Comparison of ENCODE assay signal across 14 cellular contexts in genomic region chr12:45409966-45410365, GRCh38.
A peak's percentile ranks its signal among the peaks of the same experiment; 100 is the strongest.
DNase-seq lines count a peak whose midpoint lies in the region; ATAC-seq and TF ChIP-seq lines count a peak whose summit lies in the region.
"Had no signal": no experiment of that assay in that cellular context is flagged by ENCODE, and none has a peak within 500 bp of the region (broad histone marks: within the 10 kb centered on the region; RNA-seq: fewer than 3 reads in every experiment).

No MANE protein-coding gene starts in this region.

- H4K20me1 ChIP-seq in IMR-90 (ENCODE audit: insufficient read depth, low read length) = no peaks in the 10 kb centered on the region

- no peak overlapping the region for H3K4me2 ChIP-seq in IMR-90 (ENCODE audit: low read depth, low read length)
- H3K4me2 ChIP-seq: PC-9 had no signal

- peak overlapping the region; percentile 33 for H2AFZ ChIP-seq in IMR-90 (replicated peaks; ENCODE audit: low read length, poor library complexity)
- H2AFZ ChIP-seq: PC-9 had no signal

- BruUV-seq in IMR-90 (replicated peaks; lab: Mats Ljungman, UMichigan) = no TSS peak

- H2AK5ac ChIP-seq in IMR-90 (ENCODE audit: low read depth, low read length) = peak overlapping the region; percentile 12; the same call in 1 of the 2 replicates

- CTCF ChIA-PET in IMR-90 (lab: Yijun Ruan, JAX) = no interaction called here

- H3K27me3 ChIP-seq in IMR-90 (ENCODE audit: control insufficient read depth, insufficient read depth, low read length) = no peaks in the 10 kb centered on the region
- H3K27me3 ChIP-seq in brain microvascular endothelial cell (replicated peaks) = no peaks in the 10 kb centered on the region
- H3K27me3 ChIP-seq: pancreas had no signal

- H3K23ac ChIP-seq in IMR-90 (ENCODE audit: low read depth, low read length) = no peak overlapping the region

- TF ChIP-seq RAD21 in IMR-90 (IDR thresholded peaks at IDR 0.05; ENCODE audit: low read length) = no peak

- POLR2A ChIA-PET in IMR-90 (lab: Charles Lee; ENCODE audit: unreplicated experiment) = no interaction called here

- H3K79me1 ChIP-seq in IMR-90 (ENCODE audit: low read depth in 1 of 2, low read length in 2 of 2) = peaks cover 0 to 22% of the 10 kb centered on the region in 2 experiments; a peak in 2 of 4 replicates

- 45% methylated on average over 3 of the region's 7 CpGs; no CpG with 5 or more reads in 1 of the 2 experiments for WGBS in IMR-90 (ENCODE audit: extremely low coverage in 2 of 2, insufficient read length in 1 of 2), 2 experiments

- peak; percentile 93 for ATAC-seq in IMR-90 (ENCODE audit: low read depth)
- ATAC-seq: activated CD8-positive, alpha-beta T cell treated with anti-CD3 and anti-CD28 coated beads for 36 hours; pancreas had no signal

- TF ChIP-seq POLR2A in IMR-90 (IDR thresholded peaks at IDR 0.05; ENCODE audit: low read depth, low read length) = no peak

- H3K56ac ChIP-seq in IMR-90 (ENCODE audit: extremely low read depth, insufficient read depth, low read length) = 0 out of 2 replicates have a peak overlapping the region, but pooled peaks have one; percentile 12

- H2AK9ac ChIP-seq in IMR-90 (replicated peaks; ENCODE audit: low read depth, low read length, poor library complexity) = no peak overlapping the region

- no peak overlapping the region for H2BK20ac ChIP-seq in IMR-90 (ENCODE audit: low read depth, low read length)

- in situ Hi-C loops in IMR-90 (cut with MboI; ENCODE audit: low sequenced_read_pairs) = no loop called here
- in situ Hi-C loops in brain microvascular endothelial cell (cut with HindIII; ENCODE audit: low pct_ligation_motif_present, low sequenced_read_pairs) = no loop called here

- H3K36me3 ChIP-seq in IMR-90 (ENCODE audit: control insufficient read depth, insufficient read depth, low read length) (peaks cover 15% of the 10 kb centered on the region), brain microvascular endothelial cell (replicated peaks) (peaks cover 39% of the 10 kb centered on the region)

- H2BK5ac ChIP-seq in IMR-90 (ENCODE audit: low read depth, low read length, poor library complexity, severe bottlenecking) = peak overlapping the region; percentile 72

- peak overlapping the region; percentile 60 for H3K4ac ChIP-seq in IMR-90 (ENCODE audit: low read depth, low read length)

- intact Hi-C loops in IMR-90 (cut with micrococcal nuclease) = loop anchor here (2.0 kb wide), 1 partner anchor 317 kb away; no protein-coding TSS in a partner anchor

- H4K91ac ChIP-seq in IMR-90 (ENCODE audit: insufficient read depth, low read depth, low read length) = no peak overlapping the region

- peak overlapping the region; percentile 41; the same call in 1 of the 3 replicates for H2BK15ac ChIP-seq in IMR-90 (ENCODE audit: low read depth, low read length)

- H3K18ac ChIP-seq in IMR-90 (ENCODE audit: low read depth, low read length) = no peak overlapping the region

- H3K9me3 ChIP-seq in IMR-90 (ENCODE audit: control insufficient read depth, insufficient read depth, low read length) = no peaks in the 10 kb centered on the region
- H3K9me3 ChIP-seq: pancreas had no signal

- H2BK120ac ChIP-seq in IMR-90 (ENCODE audit: low read depth, low read length) = no peak overlapping the region

- H3K27ac ChIP-seq in IMR-90 (ENCODE audit: insufficient read depth, low read length) (0 out of 2 replicates have a peak overlapping the region, but pooled peaks have one; percentile 3), brain microvascular endothelial cell (no peak overlapping the region)
- H3K27ac ChIP-seq: pancreas, PC-9 had no signal

- peak overlapping the region in 1 of 2 experiments; percentile 68; a peak in 1 of 4 replicates for H4K8ac ChIP-seq in IMR-90 (ENCODE audit: low read depth in 2 of 2, low read length in 2 of 2)

- H3K4me1 ChIP-seq in IMR-90 (ENCODE audit: control insufficient read depth, insufficient read depth, low read length) = 0 out of 2 replicates have a peak, but pooled peaks cover 7% of the 10 kb centered on the region

- dilution Hi-C loops in IMR-90 (cut with HindIII; ENCODE audit: low sequenced_read_pairs, unreplicated experiment) = no loop called here

- no peak overlapping the region for H3K4me3 ChIP-seq in AG09309 (ENCODE audit: control insufficient read depth, low read depth, low read length)
- no peak overlapping the region for H3K4me3 ChIP-seq in IMR-90 (ENCODE audit: insufficient read depth, low read depth, low read length)
- no peak overlapping the region for H3K4me3 ChIP-seq in cardiac fibroblast (replicated peaks in 1 of 2; ENCODE audit: low read depth in 2 of 2, low read length in 2 of 2)
- H3K4me3 ChIP-seq in brain microvascular endothelial cell (ENCODE audit: low read depth, low read length) = no peak overlapping the region
- H3K4me3 ChIP-seq: pancreas, PC-9 had no signal

- TF ChIP-seq CTCF in AG09309 (IDR thresholded peaks at IDR 0.05; ENCODE audit: control insufficient read depth, insufficient read depth, low read depth, low read length, missing control alignments) = no peak
- TF ChIP-seq CTCF in IMR-90 (conservative IDR thresholded peaks at IDR 0.05; ENCODE audit: low read depth, low read length) = no peak
- no peak for TF ChIP-seq CTCF in cardiac fibroblast (IDR thresholded peaks at IDR 0.05; ENCODE audit: low read depth, low read length)
- no peak for TF ChIP-seq CTCF in brain microvascular endothelial cell (IDR thresholded peaks at IDR 0.05; ENCODE audit: low read depth, low read length, missing control alignments)

- peak overlapping the region; percentile 22; the same call in 1 of the 2 replicates for H3K14ac ChIP-seq in IMR-90 (replicated peaks; ENCODE audit: low read depth, low read length)

- no peak overlapping the region for H4K5ac ChIP-seq in IMR-90 (ENCODE audit: low read depth, low read length)

- peak; percentile 70 for DNase-seq in AG09309 (ENCODE audit: low read depth)
- DNase-seq in IMR-90 = peak; percentile 93
- DNase-seq in cardiac fibroblast (ENCODE audit: low read depth in 2 of 2) = peak; percentile 45 to 61
- peak; percentile 4 for DNase-seq in occipital lobe (lab: John Stamatoyannopoulos, UW)
- no peak for DNase-seq in NCI-H69 (lab: John Stamatoyannopoulos, UW)
- no peak for DNase-seq in brain microvascular endothelial cell
- DNase-seq in activated CD4-positive, CD25-positive, alpha-beta regulatory T cell treated with anti-CD3 and anti-CD28 coated beads, Interleukin-2, amount 50 U/mL, for 72 hours = no peak
- no peak for DNase-seq in 8988T
- DNase-seq: activated CD8-positive, alpha-beta T cell treated with anti-CD3 and anti-CD28 coated beads for 36 hours; activated gamma-delta T cell treated with Interleukin-2 at 50 U/mL for 16 hours; C1 segment of cervical spinal cord; NCI-H2227 treated with DMSO at 0.1 percent for 48 hours; pancreas; PC-9 had no signal

- H3K9ac ChIP-seq in IMR-90 (ENCODE audit: low read depth, low read length) = no peak overlapping the region

- H3K9me1 ChIP-seq in IMR-90 (ENCODE audit: insufficient read depth, low read length) = peaks cover 9% of the 10 kb centered on the region; the same call in 1 of the 2 replicates

TF ChIP-seq in IMR-90, 13 proteins besides CTCF, POLR2A, EP300 and RAD21:
- TF ChIP-seq BHLHE40 (IDR thresholded peaks at IDR 0.05; ENCODE audit: low read depth, low read length) (peak; percentile 13; the same call in 1 of the 2 replicates), CEBPB (IDR thresholded peaks at IDR 0.05; ENCODE audit: low read depth, low read length) (peak; percentile 51), MXI1 (IDR thresholded peaks at IDR 0.05; ENCODE audit: borderline replicate concordance, low read depth, low read length) (0 out of 2 replicates have a peak, but pooled peaks have one; percentile 39), USF2 (IDR thresholded peaks at IDR 0.05; ENCODE audit: low read depth, low read length) (no peak), SMC3 (IDR thresholded peaks at IDR 0.05; ENCODE audit: low read depth, low read length) (no peak)

Comparison
In these comparisons a context has a peak if more than half of its experiments do, and no peak if none do; other contexts are left out.
1. DNase-seq: peak in AG09309 (single experiment), IMR-90 (single experiment), cardiac fibroblast (2 of 2) and occipital lobe (single experiment); none in NCI-H69 (single experiment), brain microvascular endothelial cell (single experiment), activated CD4-positive, CD25-positive, alpha-beta regulatory T cell treated with anti-CD3 and anti-CD28 coated beads, Interleukin-2, amount 50 U/mL, for 72 hours (single experiment) and 8988T (single experiment).